ENCODE assay signal across 8 cellular contexts in the genomic region with DNA sequence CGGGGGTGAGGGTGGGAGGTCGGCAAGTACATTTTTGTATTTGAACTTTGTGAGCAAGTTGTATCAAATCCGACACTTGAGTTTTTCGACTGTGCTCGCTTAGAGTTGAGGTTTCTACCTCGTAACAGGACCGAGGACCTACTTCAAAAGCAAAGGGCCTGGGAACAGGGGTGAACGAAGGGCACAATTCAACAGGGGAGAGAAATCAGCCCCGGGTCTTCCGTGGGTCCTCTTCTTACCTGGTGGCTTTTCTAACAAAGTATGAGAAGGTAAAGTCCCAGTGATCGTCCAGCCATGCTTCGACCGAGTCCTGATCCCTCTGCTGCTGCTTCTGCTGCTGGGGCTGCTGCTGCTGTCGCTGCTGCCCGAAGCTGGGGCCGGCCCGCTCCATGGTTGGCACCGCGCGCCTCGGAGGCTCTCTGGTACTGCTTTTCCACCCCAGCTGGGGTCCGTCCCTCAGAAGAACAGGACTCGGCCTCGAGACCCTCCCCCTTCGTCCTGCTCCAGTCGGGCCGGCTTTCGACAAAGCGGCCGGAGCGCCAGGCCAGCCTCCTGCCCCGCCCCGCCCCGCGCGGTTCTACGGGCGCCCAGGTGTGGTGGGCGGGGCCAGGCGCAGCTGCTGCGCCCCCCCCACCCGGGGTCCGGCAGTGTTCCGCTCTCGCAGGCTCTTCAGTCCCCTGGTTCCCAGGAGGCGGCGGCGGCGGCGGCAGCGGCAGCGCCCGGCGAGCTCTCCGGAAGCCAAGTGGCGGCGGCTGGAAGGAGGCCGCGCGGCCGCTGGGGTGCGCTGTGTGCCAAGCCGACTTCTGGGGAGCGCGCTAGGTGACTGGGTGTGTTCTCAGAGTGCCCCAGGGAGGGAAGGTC. TPM values are rescaled to one million over a fixed set of nuclear protein-coding genes. Genes with fewer than 3 reads are reported as not detected.
DNase-seq lines count a peak whose midpoint lies in the region; ATAC-seq and TF ChIP-seq lines count a peak whose summit lies in the region.

A gene (minus strand): TSS at position 524 of the 861 bp plus-strand sequence. CDS start 133 bp downstream, at position 391.

- H3K27me3 ChIP-seq in left lung = peaks cover 0 to 58% of the 10 kb centered on the region in 2 donors

- H3K36me3 ChIP-seq in left lung = no peaks in the 10 kb centered on the region

- intact Hi-C loops in left lung (cut with DNase I) = loop anchor here in 1 of 2 donors (5.0 to 10.0 kb wide), 2 partner anchors 64 to 424 kb away; no protein-coding TSS in a partner anchor

- H3K9me3 ChIP-seq in left lung = no peaks in the 10 kb centered on the region

- peaks cover 0 to 25% of the 10 kb centered on the region in 2 donors for H3K4me1 ChIP-seq in left lung

- TF ChIP-seq CTCF in left lung (IDR thresholded peaks at IDR 0.05) = peak; percentile 73 to 79

- peak; percentile 82 for DNase-seq in AG08396 (ENCODE audit: low spot score)
- DNase-seq in NCI-H345 (lab: John Stamatoyannopoulos, UW) = peak; percentile 93
- peak; percentile 85 for DNase-seq in activated CD4-positive, alpha-beta T cell treated with anti-CD3 and anti-CD28 coated beads for 48 hours
- peak; percentile 82 for DNase-seq in dedifferentiated amniotic fluid mesenchymal stem cell (ENCODE audit: extremely low spot score)
- peak; percentile 84 to 96 for DNase-seq in left lung
- peak; percentile 80 to 84 for DNase-seq in stimulated activated CD4-positive, alpha-beta T cell treated with anti-CD3 and anti-CD28 coated beads, Interleukin-2, amount 100 ng/mL, for 24 hours

- ATAC-seq in GM19023 (IDR thresholded peaks at IDR 0.05; ENCODE audit: unreplicated experiment) (peak; percentile 85), HG03175 (IDR thresholded peaks at IDR 0.05; ENCODE audit: unreplicated experiment) (peak; percentile 89), left lung (peak; percentile 93)

- peak within 1 kb of the TSS; percentile 72 to 84 for H3K4me3 ChIP-seq in left lung

- peak within 1 kb of the TSS; percentile 84 to 88 for H3K27ac ChIP-seq in left lung

RNA-seq across cellular contexts. Expression of the gene that starts here (rescaled TPM):
- total RNA-seq in left lung = 10 to 100 TPM; 26.7 to 46.6 TPM

Comparison
In these comparisons a context has a peak if more than half of its experiments do, and no peak if none do; other contexts are left out.
1. Peak in every context shown above with its lines: DNase-seq, ATAC-seq, H3K4me3 ChIP-seq and H3K27ac ChIP-seq.